15 cellular contexts compared by ENCODE assay signal in genomic region chr3:32759342-32759741, GRCh38. TPM values are rescaled to one million over a fixed set of nuclear protein-coding genes. Genes with fewer than 3 reads are reported as not detected.
"Had no signal": no experiment of that assay in that cellular context is flagged by ENCODE, and none has a peak within 500 bp of the region (broad histone marks: within the 10 kb centered on the region; RNA-seq: fewer than 3 reads in every experiment).

No MANE protein-coding gene starts in this region.

- H3K27ac Mint-ChIP-seq: activated naive CD8-positive, alpha-beta T cell treated with anti-CD3 and anti-CD28 coated beads, Interleukin-2, amount 10 ng/mL, durations not matched to agents 7 days and 5 days; activated T-cell treated with anti-CD3 and anti-CD28 coated beads, Interleukin-2, amount 50 U/mL, for 24 hours; natural killer cell treated with Interleukin-12 subunit alpha and Interleukin-12 subunit beta and Interleukin-15 and Interleukin-18, amount 100 ng/mL, for 72 hours; T-helper 1 cell treated with Interleukin-12 subunit alpha and Interleukin-12 subunit beta and Interleukin-4 antibody, amounts not matched to agents 30 μg/mL and 1 μg/mL, for 36 hours had no signal

- H3K27me3 ChIP-seq: heart left ventricle, testis, upper lobe of right lung had no signal

- DNase-seq: activated CD4-positive, alpha-beta T cell treated with anti-CD3 and anti-CD28 coated beads, Interleukin-2, amount 50 U/mL, for 4 hours; activated CD4-positive, CD25-positive, alpha-beta regulatory T cell; activated effector memory CD4-positive, alpha-beta T cell treated with Interleukin-2 at 50 U/mL for 16 hours; activated naive CD8-positive, alpha-beta T cell treated with anti-CD3 and anti-CD28 coated beads, Interleukin-2, amount 10 ng/mL, durations not matched to agents 7 days and 5 days; activated T-cell treated with anti-CD3 and anti-CD28 coated beads, Interleukin-2, amount 50 U/mL, for 24 hours; foreskin melanocyte; heart left ventricle; mammary epithelial cell; mucosa of descending colon; stimulated activated CD4-positive, alpha-beta T cell treated with anti-CD3 and anti-CD28 coated beads, Interleukin-4, amount 100 ng/mL, for 1 hour; stimulated activated naive CD8-positive, alpha-beta T cell treated with anti-CD3 and anti-CD28 coated beads, Interleukin-15, amount 100 ng/mL, for 72 hours; testis; upper lobe of right lung had no signal

- H3K36me3 Mint-ChIP-seq: natural killer cell treated with Interleukin-12 subunit alpha and Interleukin-12 subunit beta and Interleukin-15 and Interleukin-18, amount 100 ng/mL, for 72 hours had no signal

- H3K4me3 Mint-ChIP-seq: activated naive CD8-positive, alpha-beta T cell treated with anti-CD3 and anti-CD28 coated beads, Interleukin-2, amount 10 ng/mL, durations not matched to agents 7 days and 5 days; activated T-cell treated with anti-CD3 and anti-CD28 coated beads, Interleukin-2, amount 50 U/mL, for 24 hours; natural killer cell treated with Interleukin-12 subunit alpha and Interleukin-12 subunit beta and Interleukin-15 and Interleukin-18, amount 100 ng/mL, for 72 hours; stimulated activated naive CD8-positive, alpha-beta T cell treated with anti-CD3 and anti-CD28 coated beads, Interleukin-15, amount 100 ng/mL, for 72 hours; T-helper 1 cell treated with Interleukin-12 subunit alpha and Interleukin-12 subunit beta and Interleukin-4 antibody, amounts not matched to agents 30 μg/mL and 1 μg/mL, for 36 hours had no signal

- H3K4me1 ChIP-seq: testis, upper lobe of right lung had no signal

- H3K9me3 Mint-ChIP-seq: activated naive CD8-positive, alpha-beta T cell treated with anti-CD3 and anti-CD28 coated beads, Interleukin-2, amount 10 ng/mL, durations not matched to agents 7 days and 5 days; activated T-cell treated with anti-CD3 and anti-CD28 coated beads, Interleukin-2, amount 50 U/mL, for 24 hours; natural killer cell treated with Interleukin-12 subunit alpha and Interleukin-12 subunit beta and Interleukin-15 and Interleukin-18, amount 100 ng/mL, for 72 hours; stimulated activated naive CD8-positive, alpha-beta T cell treated with anti-CD3 and anti-CD28 coated beads, Interleukin-15, amount 100 ng/mL, for 72 hours; T-helper 1 cell treated with Interleukin-12 subunit alpha and Interleukin-12 subunit beta and Interleukin-4 antibody, amounts not matched to agents 30 μg/mL and 1 μg/mL, for 36 hours had no signal

- H3K27ac ChIP-seq: heart left ventricle, testis, upper lobe of right lung had no signal

- H3K27me3 Mint-ChIP-seq: activated naive CD8-positive, alpha-beta T cell treated with anti-CD3 and anti-CD28 coated beads, Interleukin-2, amount 10 ng/mL, durations not matched to agents 7 days and 5 days; activated T-cell treated with anti-CD3 and anti-CD28 coated beads, Interleukin-2, amount 50 U/mL, for 24 hours; natural killer cell treated with Interleukin-12 subunit alpha and Interleukin-12 subunit beta and Interleukin-15 and Interleukin-18, amount 100 ng/mL, for 72 hours; stimulated activated naive CD8-positive, alpha-beta T cell treated with anti-CD3 and anti-CD28 coated beads, Interleukin-15, amount 100 ng/mL, for 72 hours had no signal

- H3K9me3 ChIP-seq: heart left ventricle, mucosa of descending colon, testis, upper lobe of right lung had no signal

- H3K4me3 ChIP-seq: heart left ventricle, mucosa of descending colon, testis, upper lobe of right lung had no signal

RNA-seq across cellular contexts. Expression of gene TRIM71, which starts 58.5 kb away (rescaled TPM):
- polyA plus RNA-seq: heart left ventricle had no signal
